Comparison of ENCODE assay signal across 17 cellular contexts in the genomic region with DNA sequence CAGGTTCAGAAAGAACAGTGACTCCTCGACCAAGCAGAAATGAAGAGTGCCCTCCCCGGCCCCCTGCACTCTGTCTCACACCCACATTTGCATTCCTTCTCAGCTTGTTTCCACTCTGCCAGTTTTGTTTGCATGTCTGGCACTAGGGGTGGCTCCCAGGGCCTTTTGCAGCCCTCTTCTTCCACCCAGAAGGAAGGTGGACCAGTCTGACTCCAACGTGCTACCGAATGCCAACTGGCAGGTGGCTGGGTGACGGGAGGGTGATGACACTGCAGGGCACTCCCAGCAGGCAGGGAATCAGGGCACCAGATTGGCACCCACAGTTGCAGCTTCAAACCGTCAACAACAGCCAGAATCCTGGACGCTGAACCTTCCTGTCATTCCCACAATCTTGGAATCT.
DNase-seq lines count a peak whose midpoint lies in the region; ATAC-seq and TF ChIP-seq lines count a peak whose summit lies in the region.
"Had no signal": no experiment of that assay in that cellular context is flagged by ENCODE, and none has a peak within 500 bp of the region (broad histone marks: within the 10 kb centered on the region; RNA-seq: fewer than 3 reads in every experiment).

No MANE protein-coding gene starts in this region.

- H4K20me1 ChIP-seq in OCI-LY7 (ENCODE audit: insufficient read depth, low read length): no peaks in the 10 kb centered on the region
- H4K20me1 ChIP-seq: BLaER1 treated with 17β-estradiol and CSF1 and Interleukin-3, amounts not matched to agents 10 nM and 100 nM had no signal

- H3K36me3 Mint-ChIP-seq in IgD-negative memory B cell: peaks cover 2% of the 10 kb centered on the region

- TF ChIP-seq EP300 in sigmoid colon (IDR thresholded peaks at IDR 0.05): no peak

- TF ChIP-seq POLR2A in sigmoid colon (IDR thresholded peaks at IDR 0.05): no peak

- H3K9me2 ChIP-seq in OCI-LY7 (ENCODE audit: insufficient read depth, low read length): no peaks in the 10 kb centered on the region

- in situ Hi-C loops in KBM-7 (cut with MboI; ENCODE audit: low pct_unique_long_range_greater_than_20kb, low sequenced_read_pairs): no loop called here

- CTCF ChIA-PET in OCI-LY7 (lab: Charles Lee; ENCODE audit: unreplicated experiment): no interaction called here

- no peaks in the 10 kb centered on the region for H3K27me3 ChIP-seq in sigmoid colon
- H3K27me3 ChIP-seq: BLaER1 treated with 17β-estradiol and CSF1 and Interleukin-3, amounts not matched to agents 10 nM and 100 nM had no signal

- H3K36me3 ChIP-seq in OCI-LY7 (ENCODE audit: insufficient read depth, low read length) (no peaks in the 10 kb centered on the region), sigmoid colon (no peaks in the 10 kb centered on the region)
- H3K36me3 ChIP-seq: BLaER1 treated with 17β-estradiol and CSF1 and Interleukin-3, amounts not matched to agents 10 nM and 100 nM had no signal

- no peak overlapping the region for H2AFZ ChIP-seq in OCI-LY7 (ENCODE audit: low read length)

- H3K9me3 Mint-ChIP-seq in IgD-negative memory B cell: no peaks in the 10 kb centered on the region

- POLR2A ChIA-PET in OCI-LY7 (lab: Charles Lee): no interaction called here

- peaks cover 4% of the 10 kb centered on the region for H3K27me3 Mint-ChIP-seq in IgD-negative memory B cell

- H3K4me2 ChIP-seq in OCI-LY7 (ENCODE audit: low read length): peak overlapping the region; percentile 20; the same call in 1 of the 2 replicates
- H3K4me2 ChIP-seq: BLaER1 treated with 17β-estradiol and CSF1 and Interleukin-3, amounts not matched to agents 10 nM and 100 nM; KMS-11 had no signal

- H3K4me3 Mint-ChIP-seq in IgD-negative memory B cell: peak overlapping the region in 2 of 4 donors; percentile 45 to 88

- no peak for DNase-seq in OCI-LY7 (ENCODE audit: low spot score)
- no peak for DNase-seq in left cardiac atrium
- DNase-seq in sigmoid colon: peak; percentile 54
- DNase-seq in NCI-H1930 (lab: John Stamatoyannopoulos, UW): no peak
- no peak for DNase-seq in KBM-7
- DNase-seq in NCI-H2029 (lab: John Stamatoyannopoulos, UW): no peak
- DNase-seq: GOT3, MM.1S, NCI-H1105 treated with DMSO at 0.1 percent for 48 hours, NCI-H187, NCI-H2171 treated with DMSO at 0.1 percent for 48 hours, NCI-H510A had no signal

- 73 to 77% methylated on average over 7 of the region's 7 CpGs for WGBS in sigmoid colon, 2 donors

- peaks cover 14 to 28% (median 22%) of the 10 kb centered on the region in 3 donors for H3K4me1 Mint-ChIP-seq in IgD-negative memory B cell

- TF ChIP-seq CTCF in OCI-LY7 (conservative IDR thresholded peaks at IDR 0.05; ENCODE audit: low read length) (no peak), sigmoid colon (IDR thresholded peaks at IDR 0.05) (no peak)

- peak overlapping the region in 2 of 3 donors; percentile 41 to 43 for H3K27ac Mint-ChIP-seq in IgD-negative memory B cell

- H3K27ac ChIP-seq in OCI-LY7 (ENCODE audit: low read depth, low read length, poor library complexity, severe bottlenecking): no peak overlapping the region
- no peak overlapping the region for H3K27ac ChIP-seq in sigmoid colon
- H3K27ac ChIP-seq: BLaER1 treated with 17β-estradiol and CSF1 and Interleukin-3, amounts not matched to agents 10 nM and 100 nM; KMS-11; RWPE1 had no signal

- no peaks in the 10 kb centered on the region for H3K79me2 ChIP-seq in OCI-LY7 (ENCODE audit: insufficient read depth, low read depth, low read length)

- intact Hi-C loops in OCI-LY7 (cut with micrococcal nuclease; ENCODE audit: unreplicated experiment): no loop called here
- intact Hi-C loops in left cardiac atrium (cut with DNase I): no loop called here
- intact Hi-C loops in sigmoid colon (cut with DNase I): no loop called here

- BruUV-seq in OCI-LY7 (replicated peaks; lab: Mats Ljungman, UMichigan): no TSS peak

- H3K9me3 ChIP-seq in OCI-LY7 (ENCODE audit: low read length): no peaks in the 10 kb centered on the region
- H3K9me3 ChIP-seq in sigmoid colon: no peaks in the 10 kb centered on the region
- H3K9me3 ChIP-seq: BLaER1 treated with 17β-estradiol and CSF1 and Interleukin-3, amounts not matched to agents 10 nM and 100 nM had no signal

- peak; percentile 35 to 44 for ATAC-seq in left cardiac atrium
- ATAC-seq in GM21737 (IDR thresholded peaks at IDR 0.05; ENCODE audit: unreplicated experiment): no peak

- H3K4me3 ChIP-seq in OCI-LY7 (ENCODE audit: low read depth, low read length, poor library complexity, severe bottlenecking) (no peak overlapping the region), sigmoid colon (no peak overlapping the region)
- H3K4me3 ChIP-seq: BLaER1 treated with 17β-estradiol and CSF1 and Interleukin-3, amounts not matched to agents 10 nM and 100 nM had no signal

- peaks cover 5% of the 10 kb centered on the region for H3K4me1 ChIP-seq in OCI-LY7 (ENCODE audit: insufficient read depth, low read length, poor library complexity, severe bottlenecking)
- H3K4me1 ChIP-seq in sigmoid colon: no peaks in the 10 kb centered on the region
